ENCODE assay signal across 32 cellular contexts in genomic region chr15:51516291-51516690, GRCh38.
"Had no signal": no experiment of that assay in that cellular context is flagged by ENCODE, and none has a peak within 500 bp of the region (broad histone marks: within the 10 kb centered on the region; RNA-seq: fewer than 3 reads in every experiment).

No MANE protein-coding gene starts in this region.

- H3K9me3 ChIP-seq: neutrophil, ovary, psoas muscle, right lobe of liver, sigmoid colon, suprapubic skin, testis, tibial artery, transverse colon, upper lobe of right lung, vagina had no signal

- H3K4me1 Mint-ChIP-seq: naive thymus-derived CD4-positive, alpha-beta T cell; natural killer cell; nephron progenitor cell; neural crest cell; stimulated activated effector memory CD8-positive, alpha-beta T cell treated with anti-CD3 and anti-CD28 coated beads, Interleukin-12 subunit alpha, Interleukin-12 subunit beta, amount 100 ng/mL, for 72 hours; stimulated activated naive B cell treated with anti-CD40 and anti-IgM and Interleukin-4, amounts not matched to agents 10 μg/mL and 1 μg/mL and 100 μg/mL, for 72 hours; stimulated activated naive CD8-positive, alpha-beta T cell treated with anti-CD3 and anti-CD28 coated beads, Interleukin-15, amount 100 ng/mL, for 72 hours had no signal

- H3K27me3 ChIP-seq: neutrophil, ovary, right lobe of liver, sigmoid colon, suprapubic skin, testis, tibial artery, transverse colon, upper lobe of right lung, vagina had no signal

- H3K27me3 Mint-ChIP-seq: naive thymus-derived CD4-positive, alpha-beta T cell; progenitor cell of endocrine pancreas; stimulated activated naive B cell treated with anti-CD40 and anti-IgM and Interleukin-4, amounts not matched to agents 10 μg/mL and 1 μg/mL and 100 μg/mL, for 72 hours; stimulated activated naive CD8-positive, alpha-beta T cell treated with anti-CD3 and anti-CD28 coated beads, Interleukin-15, amount 100 ng/mL, for 72 hours; type B pancreatic cell had no signal

- H3K4me1 ChIP-seq: parathyroid adenoma, psoas muscle, right lobe of liver, sigmoid colon, suprapubic skin, testis, tibial artery, transverse colon, upper lobe of right lung, vagina had no signal

- FAIRE-seq: small intestine, urothelium cell line had no signal

- H3K36me3 Mint-ChIP-seq: natural killer cell; stimulated activated effector memory CD8-positive, alpha-beta T cell treated with anti-CD3 and anti-CD28 coated beads, Interleukin-12 subunit alpha, Interleukin-12 subunit beta, amount 100 ng/mL, for 72 hours; stimulated activated naive B cell treated with anti-CD40 and anti-IgM and Interleukin-4, amounts not matched to agents 10 μg/mL and 1 μg/mL and 100 μg/mL, for 72 hours had no signal

- H3K36me3 ChIP-seq: ovary, right lobe of liver, vagina had no signal

- DNase-seq: naive thymus-derived CD4-positive, alpha-beta T cell; natural killer cell; nephron progenitor cell; nucleus accumbens; ovary; posterior cingulate gyrus; psoas muscle; right cardiac atrium; right lobe of liver; sigmoid colon; small intestine; stimulated activated CD4-positive, alpha-beta T cell treated with anti-CD3 and anti-CD28 coated beads, Interleukin-15, amount 100 ng/mL, for 24 hours; stimulated activated CD4-positive, alpha-beta T cell treated with anti-CD3 and anti-CD28 coated beads, Interleukin-2, amount 100 ng/mL, for 24 hours; stimulated activated CD4-positive, alpha-beta T cell treated with anti-CD3 and anti-CD28 coated beads, Interleukin-2, amount 100 ng/mL, for 48 hours; stimulated activated CD4-positive, alpha-beta T cell treated with anti-CD3 and anti-CD28 coated beads, Interleukin-4, amount 100 ng/mL, for 24 hours; stimulated activated naive B cell treated with anti-CD40 and anti-IgM and Interleukin-4, amounts not matched to agents 10 μg/mL and 1 μg/mL and 100 μg/mL, for 72 hours; stimulated activated naive CD4-positive, alpha-beta T cell treated with Interleukin-2 at 50 U/mL for 16 hours; stimulated activated naive CD8-positive, alpha-beta T cell treated with anti-CD3 and anti-CD28 coated beads, Interleukin-15, amount 100 ng/mL, for 72 hours; substantia nigra; testis; tibial artery; transverse colon; upper lobe of right lung had no signal

- H3K4me3 ChIP-seq: ovary, psoas muscle, right lobe of liver, sigmoid colon, suprapubic skin, testis, tibial artery, transverse colon, upper lobe of right lung, vagina had no signal

- H3K27ac ChIP-seq: neutrophil, ovary, parathyroid adenoma, psoas muscle, right lobe of liver, sigmoid colon, suprapubic skin, testis, tibial artery, transverse colon, upper lobe of right lung, vagina had no signal

- ATAC-seq: naive thymus-derived CD4-positive, alpha-beta T cell; natural killer cell; psoas muscle; right cardiac atrium; right lobe of liver; stimulated activated effector memory CD8-positive, alpha-beta T cell treated with anti-CD3 and anti-CD28 coated beads, Interleukin-12 subunit alpha, Interleukin-12 subunit beta, amount 100 ng/mL, for 72 hours; stimulated activated naive B cell treated with anti-CD40 and anti-IgM and Interleukin-4, amounts not matched to agents 10 μg/mL and 1 μg/mL and 100 μg/mL, for 72 hours; stimulated activated naive CD8-positive, alpha-beta T cell treated with anti-CD3 and anti-CD28 coated beads, Interleukin-15, amount 100 ng/mL, for 72 hours; upper lobe of right lung had no signal

- H3K9me3 Mint-ChIP-seq: stimulated activated effector memory CD8-positive, alpha-beta T cell treated with anti-CD3 and anti-CD28 coated beads, Interleukin-12 subunit alpha, Interleukin-12 subunit beta, amount 100 ng/mL, for 72 hours; type B pancreatic cell had no signal

- H3K79me2 ChIP-seq: parathyroid adenoma had no signal

- H3K4me3 Mint-ChIP-seq: naive thymus-derived CD4-positive, alpha-beta T cell; natural killer cell; nephron progenitor cell; neural crest cell; stimulated activated effector memory CD8-positive, alpha-beta T cell treated with anti-CD3 and anti-CD28 coated beads, Interleukin-12 subunit alpha, Interleukin-12 subunit beta, amount 100 ng/mL, for 72 hours; stimulated activated naive B cell treated with anti-CD40 and anti-IgM and Interleukin-4, amounts not matched to agents 10 μg/mL and 1 μg/mL and 100 μg/mL, for 72 hours; stimulated activated naive CD8-positive, alpha-beta T cell treated with anti-CD3 and anti-CD28 coated beads, Interleukin-15, amount 100 ng/mL, for 72 hours; type B pancreatic cell had no signal

- H3K27ac Mint-ChIP-seq: naive thymus-derived CD4-positive, alpha-beta T cell; natural killer cell; nephron progenitor cell; progenitor cell of endocrine pancreas; stimulated activated effector memory CD8-positive, alpha-beta T cell treated with anti-CD3 and anti-CD28 coated beads, Interleukin-12 subunit alpha, Interleukin-12 subunit beta, amount 100 ng/mL, for 72 hours; stimulated activated naive B cell treated with anti-CD40 and anti-IgM and Interleukin-4, amounts not matched to agents 10 μg/mL and 1 μg/mL and 100 μg/mL, for 72 hours; stimulated activated naive CD8-positive, alpha-beta T cell treated with anti-CD3 and anti-CD28 coated beads, Interleukin-15, amount 100 ng/mL, for 72 hours; type B pancreatic cell had no signal

- H2AFZ ChIP-seq: parathyroid adenoma had no signal

- H3K9ac ChIP-seq: parathyroid adenoma had no signal
